Comparison of ENCODE assay signal across 25 cellular contexts in the genomic region with DNA sequence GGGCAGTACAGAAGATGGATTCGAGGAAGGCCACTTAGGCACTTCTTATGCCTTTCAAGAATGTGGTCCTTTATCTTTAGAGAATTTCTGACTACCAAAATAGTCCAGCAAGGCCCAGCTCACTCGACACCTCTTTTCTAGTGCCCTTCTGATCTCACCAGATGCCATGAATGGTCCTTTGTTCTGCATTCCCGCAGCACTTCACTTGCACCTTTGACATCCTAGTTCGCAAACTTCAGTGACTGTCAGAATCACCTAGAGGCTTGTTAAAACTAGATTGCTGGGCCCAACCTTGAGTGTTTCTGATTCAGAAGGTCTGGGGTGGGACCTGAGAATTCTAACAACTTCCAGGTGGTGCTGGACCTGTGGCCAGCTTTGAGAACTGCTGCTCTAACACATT. TPM values are rescaled to one million over a fixed set of nuclear protein-coding genes. Genes with fewer than 3 reads are reported as not detected.
"Had no signal": no experiment of that assay in that cellular context is flagged by ENCODE, and none has a peak within 500 bp of the region (broad histone marks: within the 10 kb centered on the region; RNA-seq: fewer than 3 reads in every experiment).

No MANE protein-coding gene starts in this region.

- DNase-seq: dermis blood vessel endothelial cell; effector memory CD4-positive, alpha-beta T cell; erythroblast; esophagus squamous epithelium; foreskin melanocyte; glutamatergic neuron; kidney; left lung; lower lobe of right lung; naive thymus-derived CD8-positive, alpha-beta T cell; nephron progenitor cell; pancreas; spleen; stimulated activated CD4-positive, alpha-beta T cell treated with anti-CD3 and anti-CD28 coated beads, Interleukin-4, amount 100 ng/mL, for 4 hours; stimulated activated naive CD8-positive, alpha-beta T cell treated with anti-CD3 and anti-CD28 coated beads, Interleukin-15, Interleukin-2, amounts not matched to agents 100 U/mL and 50 U/mL, for 24 hours; substantia nigra; testis; tibial artery; upper lobe of left lung had no signal

- H3K27me3 ChIP-seq: esophagus squamous epithelium, left lung, pancreas, right atrium auricular region, spleen, testis, tibial artery, upper lobe of left lung had no signal

- H3K4me1 ChIP-seq: left lung, lower lobe of right lung, spleen, testis, tibial artery, upper lobe of left lung had no signal

- H3K36me3 ChIP-seq: left lung, lower lobe of right lung, tibial artery, upper lobe of left lung had no signal

- H3K27ac ChIP-seq: coronary artery, esophagus squamous epithelium, left lung, lower lobe of right lung, pancreas, skin epidermis, spleen, testis, tibial artery, upper lobe of left lung had no signal

- H3K4me3 ChIP-seq: coronary artery, esophagus squamous epithelium, left lung, lower lobe of right lung, pancreas, right atrium auricular region, skin epidermis, spleen, testis, tibial artery, upper lobe of left lung had no signal

- ATAC-seq: left lung; lower lobe of right lung; naive thymus-derived CD8-positive, alpha-beta T cell; pancreas; stimulated activated memory B cell treated with anti-CD40 and anti-IgM and Interleukin-4, amounts not matched to agents 10 μg/mL and 1 μg/mL and 100 μg/mL, for 72 hours; stimulated activated naive CD8-positive, alpha-beta T cell treated with anti-CD3 and anti-CD28 coated beads, Interleukin-15, Interleukin-2, amounts not matched to agents 100 U/mL and 50 U/mL, for 24 hours had no signal

- FAIRE-seq: endometrium, kidney, pancreas, urothelium cell line had no signal

- H3K9me3 ChIP-seq: esophagus squamous epithelium, left lung, lower lobe of right lung, pancreas, right atrium auricular region, testis, tibial artery, upper lobe of left lung had no signal

RNA-seq across cellular contexts. Expression of gene PKP2, which starts 56.7 kb away (rescaled TPM):
- total RNA-seq: naive thymus-derived CD8-positive, alpha-beta T cell had no signal
- polyA plus RNA-seq: naive thymus-derived CD8-positive, alpha-beta T cell had no signal
